ENCODE assay signal across 15 cellular contexts in the genomic region with DNA sequence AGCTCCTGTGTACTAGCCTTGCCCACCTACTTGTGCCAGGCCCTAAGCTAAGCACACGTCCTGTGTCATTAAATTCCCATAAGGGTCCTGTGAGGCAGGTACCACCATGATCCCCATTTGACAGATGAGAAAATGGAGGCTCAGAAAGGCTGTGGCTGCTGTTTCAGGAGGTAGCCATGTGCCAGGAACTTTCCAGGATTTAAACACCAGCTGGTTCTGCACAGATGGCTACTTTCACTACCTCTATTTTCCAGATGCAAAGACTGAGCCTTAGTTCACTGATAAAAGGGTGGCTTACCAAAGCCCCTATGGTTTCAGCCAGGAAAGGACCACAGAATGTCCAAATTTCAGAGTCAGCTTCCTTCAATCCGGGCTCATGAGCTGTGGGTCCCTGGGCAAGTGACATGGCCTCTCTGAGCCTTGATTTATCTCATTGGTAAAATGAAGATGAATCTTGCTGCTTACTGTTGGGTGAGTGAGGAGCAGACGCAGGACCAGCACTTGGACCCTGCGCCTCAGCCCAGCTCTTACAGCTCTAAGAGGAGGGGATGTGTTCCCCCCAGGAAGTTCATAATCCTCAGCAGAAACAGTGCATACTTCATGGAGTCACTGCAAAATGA. TPM values are rescaled to one million over a fixed set of nuclear protein-coding genes. Genes with fewer than 3 reads are reported as not detected.
DNase-seq lines count a peak whose midpoint lies in the region; ATAC-seq, FAIRE-seq and TF ChIP-seq lines count a peak whose summit lies in the region.
"Had no signal": no experiment of that assay in that cellular context is flagged by ENCODE, and none has a peak within 500 bp of the region (broad histone marks: within the 10 kb centered on the region; RNA-seq: fewer than 3 reads in every experiment).

No MANE protein-coding gene starts in this region.

- intact Hi-C loops in heart left ventricle (cut with DNase I) (no loop called here), right cardiac atrium (cut with DNase I) (no loop called here), GM12878 (cut with micrococcal nuclease; ENCODE audit: unreplicated experiment) (loop anchor here (2.0 kb wide), 1 partner anchor 141 kb away; no protein-coding TSS in a partner anchor)

- no peak for DNase-seq in heart left ventricle
- DNase-seq in right cardiac atrium = no peak
- no peak for DNase-seq in GM12878 (ENCODE audit: low read depth, low spot score)
- peak; percentile 30 for DNase-seq in medulla oblongata (ENCODE audit: extremely low spot score)
- DNase-seq in upper lobe of left lung = no peak
- DNase-seq in cerebellar nuclear complex (lab: John Stamatoyannopoulos, UW) = no peak
- no peak for DNase-seq in foreskin fibroblast
- DNase-seq in foreskin keratinocyte = no peak
- DNase-seq: GM23248, KG1, NCI-H2029, NCI-H526 treated with DMSO at 0.1 percent for 48 hours, nucleus accumbens, small intestine had no signal

- H3K79me2 ChIP-seq in GM12878 (ENCODE audit: control insufficient read depth, insufficient read depth, low read length) = peaks cover 58% of the 10 kb centered on the region

- RAD21 ChIA-PET in GM12878 (lab: Charles Lee; ENCODE audit: unreplicated experiment) = interaction anchor here (1.2 to 5.1 kb wide), 4 partner anchors 10 to 141 kb away, joined by 3 to 61 read pairs (median 6); no protein-coding TSS in a partner anchor

- no peak for TF ChIP-seq POLR2A in heart left ventricle (IDR thresholded peaks at IDR 0.05)
- no peak for TF ChIP-seq POLR2A in GM12878 (IDR thresholded peaks at IDR 0.05; ENCODE audit: low read depth, low read length)
- no peak for TF ChIP-seq POLR2A in upper lobe of left lung (IDR thresholded peaks at IDR 0.05)

- H2AFZ ChIP-seq in GM12878 (ENCODE audit: control insufficient read depth, low read depth, low read length) = no peak overlapping the region
- H2AFZ ChIP-seq: GM23248 had no signal

- POLR2A ChIA-PET in GM12878 (lab: Charles Lee) = interaction anchor here (1.0 to 3.4 kb wide), 3 partner anchors 17 to 253 kb away, joined by 3 to 32 read pairs (median 4); no protein-coding TSS in a partner anchor

- H3K36me3 ChIP-seq in heart left ventricle (peaks cover 0 to 7% (median 0%) of the 10 kb centered on the region in 9 donors), GM12878 (ENCODE audit: control insufficient read depth in 2 of 2, insufficient read depth in 2 of 2, low read length in 1 of 2) (no peaks in the 10 kb centered on the region), upper lobe of left lung (no peaks in the 10 kb centered on the region)

- H3K4me3 ChIP-seq in heart left ventricle = no peak overlapping the region
- H3K4me3 ChIP-seq in right cardiac atrium (ENCODE audit: low read length) = no peak overlapping the region
- peak overlapping the region; percentile 4; the same call in 1 of the 2 replicates for H3K4me3 ChIP-seq in GM12878
- no peak overlapping the region for H3K4me3 ChIP-seq in upper lobe of left lung
- H3K4me3 ChIP-seq in foreskin fibroblast (ENCODE audit: low read depth in 1 of 2, low read length in 2 of 2) = no peak overlapping the region
- H3K4me3 ChIP-seq: GM23248 had no signal

- no peak for TF ChIP-seq CTCF in heart left ventricle (IDR thresholded peaks at IDR 0.05)
- no peak for TF ChIP-seq CTCF in GM12878 (IDR thresholded peaks at IDR 0.05 in 2 of 3, conservative IDR thresholded peaks at IDR 0.05 in 1 of 3; ENCODE audit: control insufficient read depth in 2 of 3, extremely low read depth in 1 of 3, insufficient read depth in 1 of 3, low read depth in 3 of 3, low read length in 3 of 3)
- no peak for TF ChIP-seq CTCF in upper lobe of left lung (IDR thresholded peaks at IDR 0.05)
- TF ChIP-seq CTCF in foreskin fibroblast (IDR thresholded peaks at IDR 0.05; ENCODE audit: low read depth, low read length) = no peak
- TF ChIP-seq CTCF in foreskin keratinocyte (conservative IDR thresholded peaks at IDR 0.05) = no peak

- peaks cover 5 to 87% (median 25%) of the 10 kb centered on the region in 12 donors for H3K4me1 ChIP-seq in heart left ventricle
- H3K4me1 ChIP-seq in right cardiac atrium (ENCODE audit: control insufficient read depth, insufficient read depth, low read length) = peaks cover 15% of the 10 kb centered on the region
- peaks cover 72% of the 10 kb centered on the region for H3K4me1 ChIP-seq in GM12878 (ENCODE audit: control insufficient read depth, insufficient read depth, low read length)
- H3K4me1 ChIP-seq in upper lobe of left lung = peaks cover 38 to 56% (median 49%) of the 10 kb centered on the region in 4 donors
- no peaks in the 10 kb centered on the region for H3K4me1 ChIP-seq in foreskin keratinocyte

- SMC1A ChIA-PET in GM12878 (lab: Charles Lee; ENCODE audit: uncharacterized antibody, unreplicated experiment) = interaction anchor here (0.7 to 19.0 kb wide), 5 partner anchors 13 to 197 kb away, joined by 3 to 185 read pairs (median 4); a partner anchor contains a TSS

- TF ChIP-seq EP300 in GM12878 (IDR thresholded peaks at IDR 0.05; ENCODE audit: borderline replicate concordance in 1 of 2, control insufficient read depth in 1 of 2, low read depth in 2 of 2, low read length in 2 of 2) (no peak), upper lobe of left lung (IDR thresholded peaks at IDR 0.05) (no peak)

- H3K4me2 ChIP-seq in GM12878 (ENCODE audit: control insufficient read depth, insufficient read depth) = peak overlapping the region; percentile 73

- WGBS in heart left ventricle, 4 donors = 88 to 97% (median 91%) methylated on average over 4 of the region's 4 CpGs
- WGBS in right cardiac atrium = 85% methylated on average over 4 of the region's 4 CpGs
- 64% methylated on average over 4 of the region's 4 CpGs for WGBS in GM12878 (ENCODE audit: insufficient coverage, insufficient replicate concordance, low lambda C conversion rate, missing lambda C conversion rate)
- WGBS in upper lobe of left lung, 2 donors = 71 to 81% methylated on average over 4 of the region's 4 CpGs

- in situ Hi-C loops in GM12878 (cut with MboI) = no loop called here

- TF ChIP-seq RAD21 in GM12878 (IDR thresholded peaks at IDR 0.05; ENCODE audit: insufficient read depth, low read depth, low read length) = no peak

- H3K9me3 ChIP-seq in heart left ventricle (no peaks in the 10 kb centered on the region), right cardiac atrium (ENCODE audit: control insufficient read depth, low read length) (no peaks in the 10 kb centered on the region), GM12878 (replicated peaks; ENCODE audit: control insufficient read depth, insufficient read depth, low read length) (no peaks in the 10 kb centered on the region), upper lobe of left lung (no peaks in the 10 kb centered on the region)

- no peaks in the 10 kb centered on the region for H4K20me1 ChIP-seq in GM12878 (ENCODE audit: control insufficient read depth, insufficient read depth)

- FAIRE-seq in GM12878 (lab: Jason Lieb, UNC) = no peak
- FAIRE-seq: small intestine had no signal

- no peak for ATAC-seq in heart left ventricle
- ATAC-seq in right cardiac atrium = no peak
- ATAC-seq in GM12878 = no peak
- peak in 1 of 2 donors; percentile 30 for ATAC-seq in upper lobe of left lung (ENCODE audit: low FRiP score in 2 of 2)
- no peak for ATAC-seq in foreskin keratinocyte

- H3K9ac ChIP-seq in GM12878 (ENCODE audit: control insufficient read depth, insufficient read depth, low read length) = peak overlapping the region; percentile 36; the same call in 1 of the 2 replicates
- H3K9ac ChIP-seq: GM23248 had no signal

- H3K27me3 ChIP-seq in heart left ventricle (no peaks in the 10 kb centered on the region), right cardiac atrium (ENCODE audit: control insufficient read depth, insufficient read depth) (no peaks in the 10 kb centered on the region), GM12878 (replicated peaks in 1 of 2; ENCODE audit: control insufficient read depth in 2 of 2, insufficient read depth in 2 of 2, low read length in 1 of 2) (no peaks in the 10 kb centered on the region), upper lobe of left lung (no peaks in the 10 kb centered on the region), foreskin keratinocyte (peaks cover 9% of the 10 kb centered on the region)

- BruUV-seq in GM12878 (replicated peaks; lab: Mats Ljungman, UMichigan) = no TSS peak

- H3K27ac ChIP-seq in heart left ventricle (peak overlapping the region in 7 of 12 donors; percentile 22 to 95 (median 38)), right cardiac atrium (ENCODE audit: low read length) (no peak overlapping the region), GM12878 (ENCODE audit: control insufficient read depth, insufficient read depth) (peak overlapping the region; percentile 67), upper lobe of left lung (peak overlapping the region; percentile 1 to 91 (median 72)), foreskin keratinocyte (no peak overlapping the region)
- H3K27ac ChIP-seq: GM23248 had no signal

- CTCF ChIA-PET in GM12878 (lab: Yijun Ruan, JAX) = interaction anchor here (0.9 to 8.9 kb wide), 4 partner anchors 10 to 141 kb away, joined by 3 to 75 read pairs (median 4); no protein-coding TSS in a partner anchor

TF ChIP-seq in GM12878, 131 proteins besides CTCF, POLR2A, EP300 and RAD21 (continues in another document):
- TF ChIP-seq FOXK2 (IDR thresholded peaks at IDR 0.05) = no peak
- TF ChIP-seq MEF2B (IDR thresholded peaks at IDR 0.05; ENCODE audit: partially characterized antibody, poor library complexity, severe bottlenecking) = no peak

RNA-seq across cellular contexts. Expression of a gene that starts 23.5 kb away (rescaled TPM):
- total RNA-seq in heart left ventricle (10 to 100 TPM in 2 of 9 donors, 1 to 10 TPM in 7; 5.4 to 47.3 (median 8.2) TPM), right cardiac atrium (10 to 100 TPM in 2 of 4 donors, 1 to 10 TPM in 2; 7.2 to 17.9 (median 9.2) TPM), GM12878 (2014; rRNA removed) (27.8 and 30.1 TPM in 2 replicates), GM12878 (2014; rRNA removed; fragmentation: Illumina TruSeq; extraction: Trizol) (26.2 and 28.0 TPM in 2 replicates), GM12878 (2021) (52.3 and 53.2 TPM in 2 replicates), upper lobe of left lung (10 to 100 TPM in 4 of 6 donors, 1 to 10 TPM in 2; 7.8 to 40.9 (median 19.9) TPM), foreskin keratinocyte (not detected in 2 replicates)
- polyA plus RNA-seq in heart left ventricle (1 to 10 TPM; 2.0 to 4.1 TPM), right cardiac atrium (1.6 TPM), GM12878 (2011; rRNA removed) (31.8 and 41.5 TPM in 2 replicates), GM12878 (2014; fragmentation: Illumina TruSeq; extraction: Trizol) (43.6 and 61.3 TPM in 2 replicates), GM12878 (2014; fragmentation: Nextera tagmentation; extraction: Ambion mirVana) (10 to 100 TPM; 13.8 to 17.4 TPM), GM12878 (2014; rRNA removed) (19.3 and 21.3 TPM in 2 replicates), GM12878 (2016; fragmentation: Nextera tagmentation; extraction: Ambion mirVana) (10 to 100 TPM; 25.1 to 26.2 TPM), foreskin keratinocyte (not detected in 2 replicates)
- 23.1 and 24.6 TPM in 2 replicates for total RNA-seq in GM12878 (2013; cell fraction: nucleolus; rRNA removed)
- 23.8 TPM for polyA plus RNA-seq in GM12878 (2011; ENCODE audit: low read depth)
- 28.7 and 39.8 TPM in 2 replicates for polyA plus RNA-seq in GM12878 (2011; cell fraction: cytosol; rRNA removed)
- polyA plus RNA-seq in GM12878 (2011; cell fraction: nucleus; rRNA removed) = 21.0 and 27.4 TPM in 2 replicates
- polyA plus RNA-seq in GM12878 (2012) = 12.8 and 13.5 TPM in 2 replicates
- 89.3 and 134 TPM in 2 replicates for polyA minus RNA-seq in GM12878 (2011; rRNA and poly(A)+ RNA removed)
- polyA minus RNA-seq in GM12878 (2011; cell fraction: cytosol; rRNA and poly(A)+ RNA removed) = 9.1 and 9.9 TPM in 2 replicates
- 7.6 and 11.5 TPM in 2 replicates for polyA minus RNA-seq in GM12878 (2011; cell fraction: nucleus; rRNA and poly(A)+ RNA removed)
- total RNA-seq: T-helper 1 cell treated with Interleukin-12 subunit alpha and Interleukin-12 subunit beta and Interleukin-4 antibody, amounts not matched to agents 30 ng/mL and 1 ng/mL, for 36 hours had no signal

Comparison
In these comparisons a context has a peak if more than half of its experiments do, and no peak if none do; other contexts are left out.
1. H3K27ac ChIP-seq: peak in heart left ventricle (7 of 12), GM12878 (single experiment) and upper lobe of left lung (4 of 4); none in right cardiac atrium (single experiment) and foreskin keratinocyte (single experiment).